1 cellular context compared by ENCODE assay signal in the genomic region with DNA sequence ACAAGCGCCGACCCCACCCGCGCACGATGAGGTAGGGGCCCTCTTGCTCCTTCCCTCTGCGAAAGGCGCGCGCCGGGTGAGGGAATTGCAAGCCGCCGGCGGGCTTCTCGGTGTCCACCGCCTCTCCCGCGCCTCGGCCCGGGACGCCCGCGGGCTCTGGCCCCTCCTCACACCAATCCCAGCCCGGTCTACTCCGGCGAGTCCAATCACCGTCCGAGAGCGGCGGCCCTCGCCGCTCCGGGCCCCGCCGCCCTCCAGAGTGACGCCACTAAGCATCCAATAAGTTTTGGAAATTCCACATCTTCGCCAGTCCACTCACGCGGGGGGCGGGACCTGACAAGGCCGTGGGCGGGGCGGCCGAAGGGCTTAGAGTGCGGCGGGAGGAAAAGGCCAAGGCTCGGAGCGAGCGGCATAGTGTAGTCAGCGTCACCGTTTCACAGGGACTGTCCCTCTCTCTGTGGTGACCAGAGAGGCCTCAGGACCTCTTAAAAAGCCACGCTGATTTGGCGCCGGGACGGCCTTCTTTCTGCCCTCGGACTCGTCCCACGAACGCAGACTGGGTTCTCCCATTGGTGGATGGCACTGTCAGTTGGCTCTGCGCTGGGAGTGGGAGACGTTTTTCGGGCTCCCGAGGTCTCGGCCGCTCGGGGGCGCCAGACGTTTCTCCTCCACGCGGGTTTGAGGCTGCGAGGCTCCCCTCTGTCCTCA.
TF ChIP-seq lines count a peak whose summit lies in the region.

A gene with protein sequence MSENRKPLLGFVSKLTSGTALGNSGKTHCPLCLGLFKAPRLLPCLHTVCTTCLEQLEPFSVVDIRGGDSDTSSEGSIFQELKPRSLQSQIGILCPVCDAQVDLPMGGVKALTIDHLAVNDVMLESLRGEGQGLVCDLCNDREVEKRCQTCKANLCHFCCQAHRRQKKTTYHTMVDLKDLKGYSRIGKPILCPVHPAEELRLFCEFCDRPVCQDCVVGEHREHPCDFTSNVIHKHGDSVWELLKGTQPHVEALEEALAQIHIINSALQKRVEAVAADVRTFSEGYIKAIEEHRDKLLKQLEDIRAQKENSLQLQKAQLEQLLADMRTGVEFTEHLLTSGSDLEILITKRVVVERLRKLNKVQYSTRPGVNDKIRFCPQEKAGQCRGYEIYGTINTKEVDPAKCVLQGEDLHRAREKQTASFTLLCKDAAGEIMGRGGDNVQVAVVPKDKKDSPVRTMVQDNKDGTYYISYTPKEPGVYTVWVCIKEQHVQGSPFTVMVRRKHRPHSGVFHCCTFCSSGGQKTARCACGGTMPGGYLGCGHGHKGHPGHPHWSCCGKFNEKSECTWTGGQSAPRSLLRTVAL (minus strand): TSS at position 161 of the 708 bp plus-strand sequence. CDS start 548 bp downstream, outside the sequence.

TF ChIP-seq in HepG2, 621 proteins besides CTCF, POLR2A, EP300 and RAD21 (continued from another document and continues in another):
- TF ChIP-seq, protein P1, sequence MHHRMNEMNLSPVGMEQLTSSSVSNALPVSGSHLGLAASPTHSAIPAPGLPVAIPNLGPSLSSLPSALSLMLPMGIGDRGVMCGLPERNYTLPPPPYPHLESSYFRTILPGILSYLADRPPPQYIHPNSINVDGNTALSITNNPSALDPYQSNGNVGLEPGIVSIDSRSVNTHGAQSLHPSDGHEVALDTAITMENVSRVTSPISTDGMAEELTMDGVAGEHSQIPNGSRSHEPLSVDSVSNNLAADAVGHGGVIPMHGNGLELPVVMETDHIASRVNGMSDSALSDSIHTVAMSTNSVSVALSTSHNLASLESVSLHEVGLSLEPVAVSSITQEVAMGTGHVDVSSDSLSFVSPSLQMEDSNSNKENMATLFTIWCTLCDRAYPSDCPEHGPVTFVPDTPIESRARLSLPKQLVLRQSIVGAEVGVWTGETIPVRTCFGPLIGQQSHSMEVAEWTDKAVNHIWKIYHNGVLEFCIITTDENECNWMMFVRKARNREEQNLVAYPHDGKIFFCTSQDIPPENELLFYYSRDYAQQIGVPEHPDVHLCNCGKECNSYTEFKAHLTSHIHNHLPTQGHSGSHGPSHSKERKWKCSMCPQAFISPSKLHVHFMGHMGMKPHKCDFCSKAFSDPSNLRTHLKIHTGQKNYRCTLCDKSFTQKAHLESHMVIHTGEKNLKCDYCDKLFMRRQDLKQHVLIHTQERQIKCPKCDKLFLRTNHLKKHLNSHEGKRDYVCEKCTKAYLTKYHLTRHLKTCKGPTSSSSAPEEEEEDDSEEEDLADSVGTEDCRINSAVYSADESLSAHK (CRISPR knock-in tag; IDR thresholded peaks at IDR 0.05; ENCODE audit: borderline replicate concordance): no peak
- TF ChIP-seq NCOR1 (IDR thresholded peaks at IDR 0.05; ENCODE audit: borderline replicate concordance, low read length): no peak
- TF ChIP-seq SMAD3 (CRISPR knock-in tag; IDR thresholded peaks at IDR 0.05): no peak; the same call in 1 of the 2 replicates
- TF ChIP-seq ZNF136 (CRISPR knock-in tag; IDR thresholded peaks at IDR 0.05; ENCODE audit: low read depth): 0 out of 2 replicates have a peak, but pooled peaks have one; percentile 51
- TF ChIP-seq, protein P2, sequence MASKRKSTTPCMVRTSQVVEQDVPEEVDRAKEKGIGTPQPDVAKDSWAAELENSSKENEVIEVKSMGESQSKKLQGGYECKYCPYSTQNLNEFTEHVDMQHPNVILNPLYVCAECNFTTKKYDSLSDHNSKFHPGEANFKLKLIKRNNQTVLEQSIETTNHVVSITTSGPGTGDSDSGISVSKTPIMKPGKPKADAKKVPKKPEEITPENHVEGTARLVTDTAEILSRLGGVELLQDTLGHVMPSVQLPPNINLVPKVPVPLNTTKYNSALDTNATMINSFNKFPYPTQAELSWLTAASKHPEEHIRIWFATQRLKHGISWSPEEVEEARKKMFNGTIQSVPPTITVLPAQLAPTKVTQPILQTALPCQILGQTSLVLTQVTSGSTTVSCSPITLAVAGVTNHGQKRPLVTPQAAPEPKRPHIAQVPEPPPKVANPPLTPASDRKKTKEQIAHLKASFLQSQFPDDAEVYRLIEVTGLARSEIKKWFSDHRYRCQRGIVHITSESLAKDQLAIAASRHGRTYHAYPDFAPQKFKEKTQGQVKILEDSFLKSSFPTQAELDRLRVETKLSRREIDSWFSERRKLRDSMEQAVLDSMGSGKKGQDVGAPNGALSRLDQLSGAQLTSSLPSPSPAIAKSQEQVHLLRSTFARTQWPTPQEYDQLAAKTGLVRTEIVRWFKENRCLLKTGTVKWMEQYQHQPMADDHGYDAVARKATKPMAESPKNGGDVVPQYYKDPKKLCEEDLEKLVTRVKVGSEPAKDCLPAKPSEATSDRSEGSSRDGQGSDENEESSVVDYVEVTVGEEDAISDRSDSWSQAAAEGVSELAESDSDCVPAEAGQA (IDR thresholded peaks at IDR 0.05; ENCODE audit: low read depth): no peak
- TF ChIP-seq, protein P2 (CRISPR knock-in tag; IDR thresholded peaks at IDR 0.05; ENCODE audit: borderline replicate concordance): no peak
- peak; percentile 83 for TF ChIP-seq ZNF687 (CRISPR knock-in tag; IDR thresholded peaks at IDR 0.05)
- TF ChIP-seq POLR2AphosphoS2 (IDR thresholded peaks at IDR 0.05; ENCODE audit: low read depth, low read length): no peak
- TF ChIP-seq PITX1 (CRISPR knock-in tag; IDR thresholded peaks at IDR 0.05): peak; percentile 61; the same call in 1 of the 2 replicates
- peak; percentile 49; the same call in 1 of the 2 replicates for TF ChIP-seq REPIN1 (CRISPR knock-in tag; IDR thresholded peaks at IDR 0.05; ENCODE audit: borderline replicate concordance, low read depth)
- TF ChIP-seq, protein P3, sequence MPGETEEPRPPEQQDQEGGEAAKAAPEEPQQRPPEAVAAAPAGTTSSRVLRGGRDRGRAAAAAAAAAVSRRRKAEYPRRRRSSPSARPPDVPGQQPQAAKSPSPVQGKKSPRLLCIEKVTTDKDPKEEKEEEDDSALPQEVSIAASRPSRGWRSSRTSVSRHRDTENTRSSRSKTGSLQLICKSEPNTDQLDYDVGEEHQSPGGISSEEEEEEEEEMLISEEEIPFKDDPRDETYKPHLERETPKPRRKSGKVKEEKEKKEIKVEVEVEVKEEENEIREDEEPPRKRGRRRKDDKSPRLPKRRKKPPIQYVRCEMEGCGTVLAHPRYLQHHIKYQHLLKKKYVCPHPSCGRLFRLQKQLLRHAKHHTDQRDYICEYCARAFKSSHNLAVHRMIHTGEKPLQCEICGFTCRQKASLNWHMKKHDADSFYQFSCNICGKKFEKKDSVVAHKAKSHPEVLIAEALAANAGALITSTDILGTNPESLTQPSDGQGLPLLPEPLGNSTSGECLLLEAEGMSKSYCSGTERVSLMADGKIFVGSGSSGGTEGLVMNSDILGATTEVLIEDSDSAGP (CRISPR knock-in tag; IDR thresholded peaks at IDR 0.05; ENCODE audit: borderline replicate concordance): peak; percentile 74; the same call in 1 of the 2 replicates
- TF ChIP-seq ZNF616 (CRISPR knock-in tag; IDR thresholded peaks at IDR 0.05; ENCODE audit: low read depth): no peak
- no peak for TF ChIP-seq AHDC1 (CRISPR knock-in tag; IDR thresholded peaks at IDR 0.05; ENCODE audit: borderline replicate concordance)
- peak; percentile 60; the same call in 1 of the 2 replicates for TF ChIP-seq TBX2 (CRISPR knock-in tag; IDR thresholded peaks at IDR 0.05; ENCODE audit: borderline replicate concordance)
- peak; percentile 36; the same call in 1 of the 2 replicates for TF ChIP-seq DMAP1 (CRISPR knock-in tag; IDR thresholded peaks at IDR 0.05)
- no peak; the same call in 1 of the 2 replicates for TF ChIP-seq ZNF274 (CRISPR knock-in tag; IDR thresholded peaks at IDR 0.05)
- 0 out of 2 replicates have a peak, but pooled peaks have one; percentile 36 for TF ChIP-seq ZNF678 (CRISPR knock-in tag; IDR thresholded peaks at IDR 0.05)
- no peak for TF ChIP-seq ZNF496 (CRISPR knock-in tag; IDR thresholded peaks at IDR 0.05; ENCODE audit: insufficient replicate concordance)
- TF ChIP-seq HOXD1 (CRISPR knock-in tag; IDR thresholded peaks at IDR 0.05): no peak
- no peak for TF ChIP-seq ZFP36L2 (CRISPR knock-in tag; IDR thresholded peaks at IDR 0.05)
- TF ChIP-seq SMC3 (IDR thresholded peaks at IDR 0.05; ENCODE audit: low read length): peak; percentile 3; the same call in 1 of the 2 replicates
- TF ChIP-seq ZSCAN5A (CRISPR knock-in tag; IDR thresholded peaks at IDR 0.05; ENCODE audit: borderline replicate concordance): no peak
- TF ChIP-seq, protein P4, sequence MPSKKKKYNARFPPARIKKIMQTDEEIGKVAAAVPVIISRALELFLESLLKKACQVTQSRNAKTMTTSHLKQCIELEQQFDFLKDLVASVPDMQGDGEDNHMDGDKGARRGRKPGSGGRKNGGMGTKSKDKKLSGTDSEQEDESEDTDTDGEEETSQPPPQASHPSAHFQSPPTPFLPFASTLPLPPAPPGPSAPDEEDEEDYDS (CRISPR knock-in tag; IDR thresholded peaks at IDR 0.05): no peak
- no peak for TF ChIP-seq NFE2L2 (IDR thresholded peaks at IDR 0.05; ENCODE audit: low read length)
